8 cellular contexts compared by ENCODE assay signal in genomic region chr1:20233394-20233793, GRCh38.
DNase-seq lines count a peak whose midpoint lies in the region; ATAC-seq and TF ChIP-seq lines count a peak whose summit lies in the region.

No MANE protein-coding gene starts in this region.

- ATAC-seq in memory B cell (ENCODE audit: low read depth) = peak; percentile 87
- ATAC-seq in GM18502 (IDR thresholded peaks at IDR 0.05; ENCODE audit: poor library complexity, unreplicated experiment) = no peak

- DNase-seq in DMS 273 (lab: John Stamatoyannopoulos, UW; ENCODE audit: unreplicated experiment) (peak; percentile 69), LNCaP clone FGC (ENCODE audit: low read depth) (no peak), amniotic stem cell (lab: John Stamatoyannopoulos, UW) (peak; percentile 45), memory B cell (ENCODE audit: low spot score in 2 of 2) (peak in 1 of 2 donors; percentile 40), T-helper 1 cell (no peak), C1 segment of cervical spinal cord (lab: John Stamatoyannopoulos, UW) (no peak)
- DNase-seq in activated naive CD4-positive, alpha-beta T cell treated with Interleukin-2 at 50 U/mL for 16 hours = no peak

- H3K36me3 Mint-ChIP-seq in memory B cell = no peaks in the 10 kb centered on the region

- TF ChIP-seq CTCF in LNCaP clone FGC (IDR thresholded peaks at IDR 0.05; ENCODE audit: control insufficient read depth, extremely low read depth, insufficient read depth) = peak; percentile 19; the same call in 1 of the 2 replicates

- H3K4me3 ChIP-seq in LNCaP clone FGC (ENCODE audit: low read depth, low read length) = no peak overlapping the region

- H3K27me3 Mint-ChIP-seq in memory B cell = peaks cover 15% of the 10 kb centered on the region

- peaks cover 2% of the 10 kb centered on the region for H3K4me1 Mint-ChIP-seq in memory B cell

- no peaks in the 10 kb centered on the region for H3K9me3 Mint-ChIP-seq in memory B cell

- H3K4me3 Mint-ChIP-seq in memory B cell = no peak overlapping the region

- H3K27ac Mint-ChIP-seq in memory B cell = no peak overlapping the region

Comparison
In these comparisons a context has a peak if more than half of its experiments do, and no peak if none do; other contexts are left out.
1. DNase-seq: peak in DMS 273 (single experiment) and amniotic stem cell (single experiment); none in LNCaP clone FGC (single experiment), T-helper 1 cell (0 of 5), C1 segment of cervical spinal cord (0 of 14) and activated naive CD4-positive, alpha-beta T cell treated with Interleukin-2 at 50 U/mL for 16 hours (single experiment).